ENCODE assay signal across 10 cellular contexts in the genomic region with DNA sequence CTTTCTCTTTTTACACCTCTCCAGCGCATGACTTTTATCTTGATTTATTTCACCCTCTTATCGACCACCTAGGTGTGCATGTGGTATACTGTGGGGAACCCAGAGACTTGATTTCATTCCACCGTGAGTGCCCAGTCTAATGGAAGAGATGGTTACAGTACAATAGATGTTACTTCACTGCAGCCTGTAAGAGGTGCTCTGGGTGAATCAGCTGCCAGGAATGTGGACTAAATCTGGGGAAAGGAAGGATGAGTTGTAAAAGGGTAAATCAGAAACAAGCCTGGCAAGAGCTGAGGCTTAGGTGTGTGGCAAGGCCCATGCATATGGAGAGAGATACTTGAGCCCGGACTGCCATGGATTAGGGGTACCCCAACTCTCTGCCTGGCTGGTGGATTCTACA. TPM values are rescaled to one million over a fixed set of nuclear protein-coding genes. Genes with fewer than 3 reads are reported as not detected.
DNase-seq lines count a peak whose midpoint lies in the region; ATAC-seq and TF ChIP-seq lines count a peak whose summit lies in the region.
"Had no signal": no experiment of that assay in that cellular context is flagged by ENCODE, and none has a peak within 500 bp of the region (broad histone marks: within the 10 kb centered on the region; RNA-seq: fewer than 3 reads in every experiment).

No MANE protein-coding gene starts in this region.

- H3K27me3 ChIP-seq in foreskin keratinocyte (no peaks in the 10 kb centered on the region), rectal smooth muscle tissue (ENCODE audit: control insufficient read depth, insufficient read depth, low read length) (no peaks in the 10 kb centered on the region), WERI-Rb-1 (ENCODE audit: insufficient read depth, low read depth, severe bottlenecking) (no peaks in the 10 kb centered on the region)

- peak; percentile 95 for ATAC-seq in foreskin keratinocyte
- ATAC-seq in GM18870 (IDR thresholded peaks at IDR 0.05; ENCODE audit: unreplicated experiment) = no peak

- no peaks in the 10 kb centered on the region for H3K9me3 ChIP-seq in WERI-Rb-1 (ENCODE audit: severe bottlenecking)

- H3K4me3 ChIP-seq in rectal smooth muscle tissue (ENCODE audit: low read length) = peak overlapping the region; percentile 31
- H3K4me3 ChIP-seq in WERI-Rb-1 (ENCODE audit: low read depth, low read length) = no peak overlapping the region

- TF ChIP-seq CTCF in foreskin keratinocyte (conservative IDR thresholded peaks at IDR 0.05) (no peak), WERI-Rb-1 (IDR thresholded peaks at IDR 0.05; ENCODE audit: low read depth, low read length) (no peak)

- H3K9ac ChIP-seq in rectal smooth muscle tissue (ENCODE audit: low read length) = no peak overlapping the region
- H3K9ac ChIP-seq: KMS-11 had no signal

- H3K36me3 ChIP-seq in rectal smooth muscle tissue (ENCODE audit: control insufficient read depth, insufficient read depth, low read length) (peaks cover 7% of the 10 kb centered on the region), WERI-Rb-1 (peaks cover 55% of the 10 kb centered on the region)

- DNase-seq in EL = peak; percentile 87
- DNase-seq in RPMI7951 (ENCODE audit: low read depth) = peak; percentile 80
- DNase-seq in foreskin keratinocyte = peak; percentile 72 to 88
- no peak for DNase-seq in G401 (ENCODE audit: low spot score)
- DNase-seq in cerebellar nuclear complex (lab: John Stamatoyannopoulos, UW) = no peak
- DNase-seq in WERI-Rb-1 = no peak
- DNase-seq: activated T-cell treated with anti-CD3 and anti-CD28 coated beads, Interleukin-2, amount 50 U/mL, for 1 hour had no signal

- in situ Hi-C loops in G401 (cut with HindIII; ENCODE audit: low sequenced_read_pairs) = no loop called here

- H3K4me1 ChIP-seq in foreskin keratinocyte = peaks cover 20% of the 10 kb centered on the region
- peaks cover 38% of the 10 kb centered on the region for H3K4me1 ChIP-seq in rectal smooth muscle tissue (ENCODE audit: control insufficient read depth, insufficient read depth, low read length)

- H3K27ac ChIP-seq in foreskin keratinocyte (no peak overlapping the region), rectal smooth muscle tissue (ENCODE audit: low read depth, low read length) (peak overlapping the region; percentile 76), WERI-Rb-1 (no peak overlapping the region)
- H3K27ac ChIP-seq: KMS-11 had no signal

RNA-seq across cellular contexts. Expression of gene STK35, which starts 7.4 kb away (rescaled TPM):
- 15.7 and 20.8 TPM in 2 replicates for total RNA-seq in RPMI7951 (2014; rRNA removed; shearing (Covaris generic))
- total RNA-seq in foreskin keratinocyte = 18.9 and 19.0 TPM in 2 replicates
- 6.6 and 7.9 TPM in 2 replicates for polyA plus RNA-seq in foreskin keratinocyte
- 12.9 and 17.2 TPM in 2 replicates for total RNA-seq in G401 (2014; rRNA removed; shearing (Covaris generic))

Comparison
In these comparisons a context has a peak if more than half of its experiments do, and no peak if none do; other contexts are left out.
1. DNase-seq: peak in EL (single experiment), RPMI7951 (single experiment) and foreskin keratinocyte (2 of 2); none in G401 (single experiment), cerebellar nuclear complex (0 of 2) and WERI-Rb-1 (single experiment).